ENCODE assay signal across 1 cellular context in genomic region chr19:18558595-18558994, GRCh38.
TF ChIP-seq lines count a peak whose summit lies in the region.

No MANE protein-coding gene starts in this region.

TF ChIP-seq in WTC11, 78 proteins besides CTCF, POLR2A, EP300 and RAD21 (continued from another document):
- TF ChIP-seq KAT7 (CRISPR knock-in tag; IDR thresholded peaks at IDR 0.05; ENCODE audit: borderline replicate concordance) = no peak
- TF ChIP-seq E2F4 (CRISPR knock-in tag; IDR thresholded peaks at IDR 0.05; ENCODE audit: borderline replicate concordance, low read depth) = no peak
